ENCODE assay signal across 1 cellular context in the genomic region with DNA sequence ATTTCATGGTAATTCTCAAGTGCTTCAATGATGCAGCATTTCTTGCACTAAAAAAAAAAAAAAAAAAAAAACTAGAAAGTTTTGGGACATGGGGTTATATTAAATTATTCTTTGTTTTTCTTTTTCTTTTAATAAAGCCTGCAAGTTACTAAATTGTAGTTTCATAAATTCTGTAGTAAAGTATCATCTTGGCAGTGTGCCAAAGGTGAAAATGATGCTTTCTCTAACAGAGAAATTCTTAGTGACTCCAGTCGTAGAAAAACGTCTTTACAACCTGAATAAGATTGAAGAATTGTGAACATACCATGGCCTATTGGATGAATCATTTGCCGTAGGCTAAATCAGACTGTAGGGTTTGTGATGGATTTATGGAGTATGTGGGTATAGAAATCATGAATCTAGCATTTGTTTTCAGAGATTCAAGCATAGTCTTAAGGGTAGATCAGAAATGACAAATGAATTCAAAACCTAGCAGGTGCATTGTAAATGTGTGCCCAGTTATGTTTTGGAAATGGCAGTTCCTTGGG.
TF ChIP-seq lines count a peak whose summit lies in the region.

No MANE protein-coding gene starts in this region.

TF ChIP-seq in K562, 482 proteins besides CTCF, POLR2A, EP300 and RAD21:
- TF ChIP-seq NFIC (IDR thresholded peaks at IDR 0.05) (peak; percentile 98), NFIX (CRISPR knock-in tag; IDR thresholded peaks at IDR 0.05; ENCODE audit: low read depth) (peak; percentile 97), TCF7 (IDR thresholded peaks at IDR 0.05; ENCODE audit: borderline replicate concordance) (no peak), CREBBP (IDR thresholded peaks at IDR 0.05; ENCODE audit: low read depth, low read length) (no peak), TAF1 (IDR thresholded peaks at IDR 0.05; ENCODE audit: control insufficient read depth, extremely low read depth, insufficient read depth, low read length, severe bottlenecking) (no peak), ZNF280B (CRISPR knock-in tag; IDR thresholded peaks at IDR 0.05) (no peak)
